In the genomic region with DNA sequence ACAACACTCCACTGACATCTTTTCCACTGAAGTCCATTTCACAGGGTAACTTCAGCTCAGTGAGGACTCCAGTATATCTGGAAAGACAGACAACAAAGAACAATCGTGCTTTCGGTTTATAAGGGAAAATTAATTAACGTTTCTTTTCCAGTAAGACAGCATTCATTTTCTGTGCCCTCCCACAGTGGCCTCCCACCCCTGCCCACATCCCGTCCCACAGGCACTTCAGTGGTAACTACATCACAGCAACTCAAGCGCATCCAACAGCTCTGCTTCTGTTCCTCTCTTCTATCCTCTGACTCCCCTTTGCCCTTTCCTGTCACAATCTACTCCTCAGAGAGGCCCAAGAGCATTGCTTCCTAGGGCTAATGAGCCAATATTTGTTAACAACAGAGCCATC, we compare ENCODE assay signal across 1 cellular context.
A peak's percentile ranks its signal among the peaks of the same experiment; 100 is the strongest.
TF ChIP-seq lines count a peak whose summit lies in the region.

No MANE protein-coding gene starts in this region.

TF ChIP-seq in GM12878, 131 proteins besides CTCF, POLR2A, EP300 and RAD21 (continued from another document and continues in another):
- TF ChIP-seq, protein P1, sequence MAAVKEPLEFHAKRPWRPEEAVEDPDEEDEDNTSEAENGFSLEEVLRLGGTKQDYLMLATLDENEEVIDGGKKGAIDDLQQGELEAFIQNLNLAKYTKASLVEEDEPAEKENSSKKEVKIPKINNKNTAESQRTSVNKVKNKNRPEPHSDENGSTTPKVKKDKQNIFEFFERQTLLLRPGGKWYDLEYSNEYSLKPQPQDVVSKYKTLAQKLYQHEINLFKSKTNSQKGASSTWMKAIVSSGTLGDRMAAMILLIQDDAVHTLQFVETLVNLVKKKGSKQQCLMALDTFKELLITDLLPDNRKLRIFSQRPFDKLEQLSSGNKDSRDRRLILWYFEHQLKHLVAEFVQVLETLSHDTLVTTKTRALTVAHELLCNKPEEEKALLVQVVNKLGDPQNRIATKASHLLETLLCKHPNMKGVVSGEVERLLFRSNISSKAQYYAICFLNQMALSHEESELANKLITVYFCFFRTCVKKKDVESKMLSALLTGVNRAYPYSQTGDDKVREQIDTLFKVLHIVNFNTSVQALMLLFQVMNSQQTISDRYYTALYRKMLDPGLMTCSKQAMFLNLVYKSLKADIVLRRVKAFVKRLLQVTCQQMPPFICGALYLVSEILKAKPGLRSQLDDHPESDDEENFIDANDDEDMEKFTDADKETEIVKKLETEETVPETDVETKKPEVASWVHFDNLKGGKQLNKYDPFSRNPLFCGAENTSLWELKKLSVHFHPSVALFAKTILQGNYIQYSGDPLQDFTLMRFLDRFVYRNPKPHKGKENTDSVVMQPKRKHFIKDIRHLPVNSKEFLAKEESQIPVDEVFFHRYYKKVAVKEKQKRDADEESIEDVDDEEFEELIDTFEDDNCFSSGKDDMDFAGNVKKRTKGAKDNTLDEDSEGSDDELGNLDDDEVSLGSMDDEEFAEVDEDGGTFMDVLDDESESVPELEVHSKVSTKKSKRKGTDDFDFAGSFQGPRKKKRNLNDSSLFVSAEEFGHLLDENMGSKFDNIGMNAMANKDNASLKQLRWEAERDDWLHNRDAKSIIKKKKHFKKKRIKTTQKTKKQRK (IDR thresholded peaks at IDR 0.05; ENCODE audit: low read depth, low read length), result no peak
- TF ChIP-seq WRNIP1 (IDR thresholded peaks at IDR 0.05; ENCODE audit: borderline replicate concordance, low read depth, low read length) (no peak), CBX3 (IDR thresholded peaks at IDR 0.05; ENCODE audit: borderline replicate concordance, low read depth) (no peak), YY1 (IDR thresholded peaks at IDR 0.05; ENCODE audit: low read depth, low read length) (no peak), NR2F1 (conservative IDR thresholded peaks at IDR 0.05) (peak; percentile 81), ZNF207 (IDR thresholded peaks at IDR 0.05; ENCODE audit: borderline replicate concordance) (no peak), BACH1 (IDR thresholded peaks at IDR 0.05; ENCODE audit: borderline replicate concordance) (no peak), CREB1 (IDR thresholded peaks at IDR 0.05; ENCODE audit: low read depth) (no peak; the same call in 1 of the 2 replicates), TCF12 (IDR thresholded peaks at IDR 0.05; ENCODE audit: low read depth, low read length) (no peak), DPF2 (IDR thresholded peaks at IDR 0.05) (peak; percentile 67; the same call in 1 of the 2 replicates), EED (IDR thresholded peaks at IDR 0.05; ENCODE audit: low read depth) (peak; percentile 79), CBX5 (IDR thresholded peaks at IDR 0.05; ENCODE audit: low read depth) (no peak), MXI1 (IDR thresholded peaks at IDR 0.05; ENCODE audit: low read depth, low read length) (no peak), HDAC6 (IDR thresholded peaks at IDR 0.05; ENCODE audit: unreplicated experiment) (no peak), KAT2A (conservative IDR thresholded peaks at IDR 0.05; ENCODE audit: control insufficient read depth, low read depth, low read length) (no peak), MEF2A (IDR thresholded peaks at IDR 0.05; ENCODE audit: insufficient read depth, low read depth, low read length) (no peak), PAX5 (IDR thresholded peaks at IDR 0.05; ENCODE audit: borderline replicate concordance, low read depth, low read length) (peak; percentile 84), ZZZ3 (IDR thresholded peaks at IDR 0.05; ENCODE audit: control insufficient read depth, insufficient read length, low read depth) (no peak), TARDBP (IDR thresholded peaks at IDR 0.05; ENCODE audit: borderline replicate concordance) (no peak), RAD51 (IDR thresholded peaks at IDR 0.05) (no peak), SRF (IDR thresholded peaks at IDR 0.05; ENCODE audit: low read depth in 2 of 2, low read length in 2 of 2) (no peak), SUPT20H (IDR thresholded peaks at IDR 0.05; ENCODE audit: borderline replicate concordance, control insufficient read depth, low read depth, low read length) (no peak), SMAD1 (IDR thresholded peaks at IDR 0.05; ENCODE audit: low read depth, partially characterized antibody) (no peak), NFIC (IDR thresholded peaks at IDR 0.05; ENCODE audit: low read depth, low read length) (peak; percentile 47; the same call in 1 of the 2 replicates), SIN3A (IDR thresholded peaks at IDR 0.05; ENCODE audit: low read depth, low read length) (no peak), ZNF24 (IDR thresholded peaks at IDR 0.05) (no peak), RFX5 (IDR thresholded peaks at IDR 0.05; ENCODE audit: low read depth, low read length) (no peak), ZNF217 (IDR thresholded peaks at IDR 0.05) (no peak), ZNF274 (IDR thresholded peaks at IDR 0.05; ENCODE audit: insufficient read depth, insufficient read length) (no peak), ZNF384 (IDR thresholded peaks at IDR 0.05; ENCODE audit: borderline replicate concordance, low read depth, low read length) (no peak), BCL11A (IDR thresholded peaks at IDR 0.05; ENCODE audit: low read depth, low read length) (peak; percentile 70; the same call in 1 of the 2 replicates), LARP7 (IDR thresholded peaks at IDR 0.05) (no peak), JUNB (IDR thresholded peaks at IDR 0.05) (no peak), FOXM1 (IDR thresholded peaks at IDR 0.05; ENCODE audit: low read depth, low read length) (no peak), SUZ12 (IDR thresholded peaks at IDR 0.05; ENCODE audit: unreplicated experiment) (no peak), CHD2 (IDR thresholded peaks at IDR 0.05; ENCODE audit: borderline replicate concordance, low read depth, low read length) (no peak), ESRRA (IDR thresholded peaks at IDR 0.05; ENCODE audit: low read length) (no peak), ZSCAN29 (IDR thresholded peaks at IDR 0.05) (no peak), RB1 (IDR thresholded peaks at IDR 0.05; ENCODE audit: borderline replicate concordance) (no peak), RUNX3 (IDR thresholded peaks at IDR 0.05; ENCODE audit: low read length) (peak; percentile 89), SIX5 (IDR thresholded peaks at IDR 0.05; ENCODE audit: low read depth, low read length, severe bottlenecking) (no peak)
- TF ChIP-seq, protein P2, sequence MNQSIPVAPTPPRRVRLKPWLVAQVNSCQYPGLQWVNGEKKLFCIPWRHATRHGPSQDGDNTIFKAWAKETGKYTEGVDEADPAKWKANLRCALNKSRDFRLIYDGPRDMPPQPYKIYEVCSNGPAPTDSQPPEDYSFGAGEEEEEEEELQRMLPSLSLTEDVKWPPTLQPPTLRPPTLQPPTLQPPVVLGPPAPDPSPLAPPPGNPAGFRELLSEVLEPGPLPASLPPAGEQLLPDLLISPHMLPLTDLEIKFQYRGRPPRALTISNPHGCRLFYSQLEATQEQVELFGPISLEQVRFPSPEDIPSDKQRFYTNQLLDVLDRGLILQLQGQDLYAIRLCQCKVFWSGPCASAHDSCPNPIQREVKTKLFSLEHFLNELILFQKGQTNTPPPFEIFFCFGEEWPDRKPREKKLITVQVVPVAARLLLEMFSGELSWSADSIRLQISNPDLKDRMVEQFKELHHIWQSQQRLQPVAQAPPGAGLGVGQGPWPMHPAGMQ (IDR thresholded peaks at IDR 0.05; ENCODE audit: borderline replicate concordance), result no peak
- TF ChIP-seq, protein P3, sequence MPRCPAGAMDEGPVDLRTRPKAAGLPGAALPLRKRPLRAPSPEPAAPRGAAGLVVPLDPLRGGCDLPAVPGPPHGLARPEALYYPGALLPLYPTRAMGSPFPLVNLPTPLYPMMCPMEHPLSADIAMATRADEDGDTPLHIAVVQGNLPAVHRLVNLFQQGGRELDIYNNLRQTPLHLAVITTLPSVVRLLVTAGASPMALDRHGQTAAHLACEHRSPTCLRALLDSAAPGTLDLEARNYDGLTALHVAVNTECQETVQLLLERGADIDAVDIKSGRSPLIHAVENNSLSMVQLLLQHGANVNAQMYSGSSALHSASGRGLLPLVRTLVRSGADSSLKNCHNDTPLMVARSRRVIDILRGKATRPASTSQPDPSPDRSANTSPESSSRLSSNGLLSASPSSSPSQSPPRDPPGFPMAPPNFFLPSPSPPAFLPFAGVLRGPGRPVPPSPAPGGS (IDR thresholded peaks at IDR 0.05; ENCODE audit: borderline replicate concordance, insufficient read depth, low read depth, low read length, poor library complexity, severe bottlenecking), result no peak
- TF ChIP-seq, protein P4, sequence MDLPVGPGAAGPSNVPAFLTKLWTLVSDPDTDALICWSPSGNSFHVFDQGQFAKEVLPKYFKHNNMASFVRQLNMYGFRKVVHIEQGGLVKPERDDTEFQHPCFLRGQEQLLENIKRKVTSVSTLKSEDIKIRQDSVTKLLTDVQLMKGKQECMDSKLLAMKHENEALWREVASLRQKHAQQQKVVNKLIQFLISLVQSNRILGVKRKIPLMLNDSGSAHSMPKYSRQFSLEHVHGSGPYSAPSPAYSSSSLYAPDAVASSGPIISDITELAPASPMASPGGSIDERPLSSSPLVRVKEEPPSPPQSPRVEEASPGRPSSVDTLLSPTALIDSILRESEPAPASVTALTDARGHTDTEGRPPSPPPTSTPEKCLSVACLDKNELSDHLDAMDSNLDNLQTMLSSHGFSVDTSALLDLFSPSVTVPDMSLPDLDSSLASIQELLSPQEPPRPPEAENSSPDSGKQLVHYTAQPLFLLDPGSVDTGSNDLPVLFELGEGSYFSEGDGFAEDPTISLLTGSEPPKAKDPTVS (IDR thresholded peaks at IDR 0.05; ENCODE audit: low read depth, low read length), result no peak
- TF ChIP-seq, protein P5, sequence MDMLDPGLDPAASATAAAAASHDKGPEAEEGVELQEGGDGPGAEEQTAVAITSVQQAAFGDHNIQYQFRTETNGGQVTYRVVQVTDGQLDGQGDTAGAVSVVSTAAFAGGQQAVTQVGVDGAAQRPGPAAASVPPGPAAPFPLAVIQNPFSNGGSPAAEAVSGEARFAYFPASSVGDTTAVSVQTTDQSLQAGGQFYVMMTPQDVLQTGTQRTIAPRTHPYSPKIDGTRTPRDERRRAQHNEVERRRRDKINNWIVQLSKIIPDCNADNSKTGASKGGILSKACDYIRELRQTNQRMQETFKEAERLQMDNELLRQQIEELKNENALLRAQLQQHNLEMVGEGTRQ (IDR thresholded peaks at IDR 0.05; ENCODE audit: borderline replicate concordance, low read depth, low read length), result no peak
- TF ChIP-seq, protein P6, sequence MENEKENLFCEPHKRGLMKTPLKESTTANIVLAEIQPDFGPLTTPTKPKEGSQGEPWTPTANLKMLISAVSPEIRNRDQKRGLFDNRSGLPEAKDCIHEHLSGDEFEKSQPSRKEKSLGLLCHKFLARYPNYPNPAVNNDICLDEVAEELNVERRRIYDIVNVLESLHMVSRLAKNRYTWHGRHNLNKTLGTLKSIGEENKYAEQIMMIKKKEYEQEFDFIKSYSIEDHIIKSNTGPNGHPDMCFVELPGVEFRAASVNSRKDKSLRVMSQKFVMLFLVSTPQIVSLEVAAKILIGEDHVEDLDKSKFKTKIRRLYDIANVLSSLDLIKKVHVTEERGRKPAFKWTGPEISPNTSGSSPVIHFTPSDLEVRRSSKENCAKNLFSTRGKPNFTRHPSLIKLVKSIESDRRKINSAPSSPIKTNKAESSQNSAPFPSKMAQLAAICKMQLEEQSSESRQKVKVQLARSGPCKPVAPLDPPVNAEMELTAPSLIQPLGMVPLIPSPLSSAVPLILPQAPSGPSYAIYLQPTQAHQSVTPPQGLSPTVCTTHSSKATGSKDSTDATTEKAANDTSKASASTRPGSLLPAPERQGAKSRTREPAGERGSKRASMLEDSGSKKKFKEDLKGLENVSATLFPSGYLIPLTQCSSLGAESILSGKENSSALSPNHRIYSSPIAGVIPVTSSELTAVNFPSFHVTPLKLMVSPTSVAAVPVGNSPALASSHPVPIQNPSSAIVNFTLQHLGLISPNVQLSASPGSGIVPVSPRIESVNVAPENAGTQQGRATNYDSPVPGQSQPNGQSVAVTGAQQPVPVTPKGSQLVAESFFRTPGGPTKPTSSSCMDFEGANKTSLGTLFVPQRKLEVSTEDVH (IDR thresholded peaks at IDR 0.05; ENCODE audit: low read depth, partially characterized antibody), result no peak
- TF ChIP-seq, protein P7, sequence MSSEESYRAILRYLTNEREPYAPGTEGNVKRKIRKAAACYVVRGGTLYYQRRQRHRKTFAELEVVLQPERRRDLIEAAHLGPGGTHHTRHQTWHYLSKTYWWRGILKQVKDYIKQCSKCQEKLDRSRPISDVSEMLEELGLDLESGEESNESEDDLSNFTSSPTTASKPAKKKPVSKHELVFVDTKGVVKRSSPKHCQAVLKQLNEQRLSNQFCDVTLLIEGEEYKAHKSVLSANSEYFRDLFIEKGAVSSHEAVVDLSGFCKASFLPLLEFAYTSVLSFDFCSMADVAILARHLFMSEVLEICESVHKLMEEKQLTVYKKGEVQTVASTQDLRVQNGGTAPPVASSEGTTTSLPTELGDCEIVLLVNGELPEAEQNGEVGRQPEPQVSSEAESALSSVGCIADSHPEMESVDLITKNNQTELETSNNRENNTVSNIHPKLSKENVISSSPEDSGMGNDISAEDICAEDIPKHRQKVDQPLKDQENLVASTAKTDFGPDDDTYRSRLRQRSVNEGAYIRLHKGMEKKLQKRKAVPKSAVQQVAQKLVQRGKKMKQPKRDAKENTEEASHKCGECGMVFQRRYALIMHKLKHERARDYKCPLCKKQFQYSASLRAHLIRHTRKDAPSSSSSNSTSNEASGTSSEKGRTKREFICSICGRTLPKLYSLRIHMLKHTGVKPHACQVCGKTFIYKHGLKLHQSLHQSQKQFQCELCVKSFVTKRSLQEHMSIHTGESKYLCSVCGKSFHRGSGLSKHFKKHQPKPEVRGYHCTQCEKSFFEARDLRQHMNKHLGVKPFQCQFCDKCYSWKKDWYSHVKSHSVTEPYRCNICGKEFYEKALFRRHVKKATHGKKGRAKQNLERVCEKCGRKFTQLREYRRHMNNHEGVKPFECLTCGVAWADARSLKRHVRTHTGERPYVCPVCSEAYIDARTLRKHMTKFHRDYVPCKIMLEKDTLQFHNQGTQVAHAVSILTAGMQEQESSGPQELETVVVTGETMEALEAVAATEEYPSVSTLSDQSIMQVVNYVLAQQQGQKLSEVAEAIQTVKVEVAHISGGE (CRISPR knock-in tag; IDR thresholded peaks at IDR 0.05), result no peak
- TF ChIP-seq, protein P8, sequence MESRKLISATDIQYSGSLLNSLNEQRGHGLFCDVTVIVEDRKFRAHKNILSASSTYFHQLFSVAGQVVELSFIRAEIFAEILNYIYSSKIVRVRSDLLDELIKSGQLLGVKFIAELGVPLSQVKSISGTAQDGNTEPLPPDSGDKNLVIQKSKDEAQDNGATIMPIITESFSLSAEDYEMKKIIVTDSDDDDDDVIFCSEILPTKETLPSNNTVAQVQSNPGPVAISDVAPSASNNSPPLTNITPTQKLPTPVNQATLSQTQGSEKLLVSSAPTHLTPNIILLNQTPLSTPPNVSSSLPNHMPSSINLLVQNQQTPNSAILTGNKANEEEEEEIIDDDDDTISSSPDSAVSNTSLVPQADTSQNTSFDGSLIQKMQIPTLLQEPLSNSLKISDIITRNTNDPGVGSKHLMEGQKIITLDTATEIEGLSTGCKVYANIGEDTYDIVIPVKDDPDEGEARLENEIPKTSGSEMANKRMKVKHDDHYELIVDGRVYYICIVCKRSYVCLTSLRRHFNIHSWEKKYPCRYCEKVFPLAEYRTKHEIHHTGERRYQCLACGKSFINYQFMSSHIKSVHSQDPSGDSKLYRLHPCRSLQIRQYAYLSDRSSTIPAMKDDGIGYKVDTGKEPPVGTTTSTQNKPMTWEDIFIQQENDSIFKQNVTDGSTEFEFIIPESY (IDR thresholded peaks at IDR 0.05), result no peak
